8 cellular contexts compared by ENCODE assay signal in genomic region chr16:80899804-80900592, GRCh38.
DNase-seq lines count a peak whose midpoint lies in the region; ATAC-seq, FAIRE-seq and TF ChIP-seq lines count a peak whose summit lies in the region.

No MANE protein-coding gene starts in this region.

- TF ChIP-seq EP300 in HepG2 (IDR thresholded peaks at IDR 0.05; ENCODE audit: low read depth in 2 of 2, low read length in 2 of 2) (no peak), HepG2 (CRISPR knock-in tag; IDR thresholded peaks at IDR 0.05; ENCODE audit: borderline replicate concordance) (no peak)

- H3K9me3 ChIP-seq in HepG2 (ENCODE audit: low read length) (no peaks in the 10 kb centered on the region), upper lobe of right lung (no peaks in the 10 kb centered on the region)

- H3K27me3 ChIP-seq in HepG2 (ENCODE audit: control insufficient read depth in 1 of 2, insufficient read depth in 2 of 2, low read length in 2 of 2) (no peaks in the 10 kb centered on the region), upper lobe of right lung (no peaks in the 10 kb centered on the region)

- no TSS peak for BruUV-seq in HepG2 (replicated peaks; lab: Mats Ljungman, UMichigan)

- FAIRE-seq in HepG2 (lab: Jason Lieb, UNC) = no peak

- no peak overlapping the region for H3K9ac ChIP-seq in HepG2 (ENCODE audit: insufficient read depth, low read depth, low read length)

- H3K4me3 ChIP-seq in HepG2 (replicated peaks in 1 of 3; ENCODE audit: insufficient read depth in 1 of 3, low read depth in 2 of 3, low read length in 3 of 3) (peak overlapping the region in 1 of 3 experiments; percentile 15; a peak in 1 of 6 replicates), upper lobe of right lung (no peak overlapping the region)

- CTCF ChIA-PET in HepG2 (lab: Yijun Ruan, JAX; ENCODE audit: low intra/inter-chr PET ratio, low total read pairs) = no interaction called here

- WGBS in HepG2 (ENCODE audit: low lambda C conversion rate) = 16% methylated on average over 10 of the region's 11 CpGs

- H3K4me1 ChIP-seq in HepG2 (ENCODE audit: insufficient read depth, low read length) (peaks cover 42% of the 10 kb centered on the region), upper lobe of right lung (no peaks in the 10 kb centered on the region)

- TF ChIP-seq CTCF in HepG2 (CRISPR knock-in tag; IDR thresholded peaks at IDR 0.05) = no peak
- no peak for TF ChIP-seq CTCF in upper lobe of right lung (IDR thresholded peaks at IDR 0.05)

- TF ChIP-seq RAD21 in HepG2 (CRISPR knock-in tag; IDR thresholded peaks at IDR 0.05) = no peak

- H3K27ac ChIP-seq in caudate nucleus (ENCODE audit: low read depth, low read length) (no peak overlapping the region), HepG2 (ENCODE audit: extremely low read length, insufficient read depth, low read length) (no peak overlapping the region), upper lobe of right lung (peak overlapping the region; percentile 44)

- in situ Hi-C loops in HepG2 (cut with HindIII; ENCODE audit: extremely low pct_ligation_motif_present, low pct_unique_long_range_greater_than_20kb) = no loop called here

- no peak overlapping the region for H2AFZ ChIP-seq in HepG2 (ENCODE audit: low read length)

- no peaks in the 10 kb centered on the region for H4K20me1 ChIP-seq in HepG2 (ENCODE audit: insufficient read depth, low read length)

- peak; percentile 12 for DNase-seq in NCI-H1092 (lab: John Stamatoyannopoulos, UW)
- peak in 44 of 61 donors; percentile 1 to 71 (median 16) for DNase-seq in caudate nucleus (lab: John Stamatoyannopoulos, UW)
- DNase-seq in HepG2 (ENCODE audit: low spot score) = peak; percentile 52
- DNase-seq in upper lobe of right lung = peak; percentile 79
- no peak for DNase-seq in NCI-H187 treated with DMSO at 0.1 percent for 48 hours (lab: John Stamatoyannopoulos, UW)
- no peak for DNase-seq in middle frontal gyrus (ENCODE audit: extremely low spot score, low spot score)

- no peak for TF ChIP-seq POLR2A in HepG2 (IDR thresholded peaks at IDR 0.05; ENCODE audit: insufficient read depth in 1 of 2, low read depth in 2 of 2, low read length in 2 of 2)

- intact Hi-C loops in HepG2 (cut with micrococcal nuclease; ENCODE audit: unreplicated experiment) (no loop called here), upper lobe of right lung (cut with DNase I) (no loop called here)

- H3K36me3 ChIP-seq in HepG2 (replicated peaks in 1 of 2; ENCODE audit: control insufficient read depth in 1 of 2, insufficient read depth in 2 of 2, low read length in 2 of 2) (no peaks in the 10 kb centered on the region), upper lobe of right lung (no peaks in the 10 kb centered on the region)

- H3K4me2 ChIP-seq in HepG2 (ENCODE audit: low read depth, low read length) = peak overlapping the region; percentile 40

- peak; percentile 77 for ATAC-seq in HepG2
- peak; percentile 83 for ATAC-seq in upper lobe of right lung
- ATAC-seq in HG02623 (IDR thresholded peaks at IDR 0.05; ENCODE audit: unreplicated experiment) = no peak
- no peak for ATAC-seq in HG03097 (IDR thresholded peaks at IDR 0.05; ENCODE audit: low FRiP score, unreplicated experiment)

- no peaks in the 10 kb centered on the region for H3K79me2 ChIP-seq in HepG2 (ENCODE audit: insufficient read depth, low read length)

- POLR2A ChIA-PET in HepG2 (lab: Yijun Ruan, JAX) = no interaction called here

TF ChIP-seq in HepG2, 621 proteins besides CTCF, POLR2A, EP300 and RAD21 (continues in another document):
- TF ChIP-seq KDM2A (CRISPR knock-in tag; IDR thresholded peaks at IDR 0.05; ENCODE audit: borderline replicate concordance, low read depth) (peak; percentile 22; the same call in 1 of the 2 replicates), NFYC (CRISPR knock-in tag; IDR thresholded peaks at IDR 0.05) (peak; percentile 71), ZNF770 (CRISPR knock-in tag; IDR thresholded peaks at IDR 0.05) (peak; percentile 69), ZMYM4 (CRISPR knock-in tag; IDR thresholded peaks at IDR 0.05) (no peak), NFYB (CRISPR knock-in tag; IDR thresholded peaks at IDR 0.05) (peak; percentile 66; the same call in 1 of the 2 replicates), FOXA1 (IDR thresholded peaks at IDR 0.05) (no peak), FOXA1 (CRISPR knock-in tag; IDR thresholded peaks at IDR 0.05) (peak; percentile 28), ZNF629 (CRISPR knock-in tag; conservative IDR thresholded peaks at IDR 0.05) (no peak), MAX (IDR thresholded peaks at IDR 0.05) (no peak), ZNF687 (CRISPR knock-in tag; IDR thresholded peaks at IDR 0.05) (peak; percentile 62), HNRNPL (IDR thresholded peaks at IDR 0.05; ENCODE audit: low read depth, low read length) (no peak), GATA4 (IDR thresholded peaks at IDR 0.05; ENCODE audit: borderline replicate concordance, low read depth) (no peak), ZNF678 (CRISPR knock-in tag; IDR thresholded peaks at IDR 0.05) (no peak), ZNF431 (CRISPR knock-in tag; IDR thresholded peaks at IDR 0.05; ENCODE audit: borderline replicate concordance, low read depth) (no peak)

Comparison
In these comparisons a context has a peak if more than half of its experiments do, and no peak if none do; other contexts are left out.
1. DNase-seq: peak in NCI-H1092 (single experiment), caudate nucleus (44 of 61), HepG2 (single experiment) and upper lobe of right lung (single experiment); none in NCI-H187 treated with DMSO at 0.1 percent for 48 hours (single experiment) and middle frontal gyrus (single experiment).
2. ATAC-seq: peak in HepG2 (single experiment) and upper lobe of right lung (single experiment); none in HG02623 (single experiment) and HG03097 (single experiment).